In the genomic region with DNA sequence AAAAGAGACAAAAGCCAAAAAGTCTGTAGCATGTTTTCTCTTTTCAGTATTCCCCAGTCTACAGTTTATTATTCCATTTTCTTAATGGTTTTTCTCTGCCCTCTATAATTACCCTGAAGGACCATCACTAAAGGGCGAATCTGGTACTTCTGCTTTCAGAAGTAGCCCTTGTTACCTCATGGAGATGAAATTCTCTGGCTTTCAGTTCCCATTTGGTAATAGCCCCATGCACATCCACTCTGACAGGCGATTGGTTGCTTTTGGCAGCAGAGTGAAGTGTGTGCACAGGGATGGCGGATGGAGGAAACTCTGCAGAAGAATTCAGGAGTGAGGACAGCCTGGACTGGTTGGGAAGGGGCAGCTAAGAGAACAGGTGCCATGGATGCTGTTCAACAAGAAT, we compare ENCODE assay signal across 9 cellular contexts.
A peak's percentile ranks its signal among the peaks of the same experiment; 100 is the strongest.
DNase-seq lines count a peak whose midpoint lies in the region; ATAC-seq and TF ChIP-seq lines count a peak whose summit lies in the region.
"Had no signal": no experiment of that assay in that cellular context is flagged by ENCODE, and none has a peak within 500 bp of the region (broad histone marks: within the 10 kb centered on the region; RNA-seq: fewer than 3 reads in every experiment).

No MANE protein-coding gene starts in this region.

- H3K4me2 ChIP-seq in OCI-LY7 (ENCODE audit: low read length) = no peak overlapping the region

- H3K4me1 ChIP-seq in heart right ventricle = peaks cover 0 to 9% (median 0%) of the 10 kb centered on the region in 9 donors
- H3K4me1 ChIP-seq in right atrium auricular region = no peaks in the 10 kb centered on the region
- H3K4me1 ChIP-seq in OCI-LY7 (ENCODE audit: insufficient read depth, low read length, poor library complexity, severe bottlenecking) = no peaks in the 10 kb centered on the region

- no peaks in the 10 kb centered on the region for H3K36me3 ChIP-seq in heart right ventricle
- no peaks in the 10 kb centered on the region for H3K36me3 ChIP-seq in right atrium auricular region
- H3K36me3 ChIP-seq in OCI-LY7 (ENCODE audit: insufficient read depth, low read length) = no peaks in the 10 kb centered on the region

- H2AFZ ChIP-seq in OCI-LY7 (ENCODE audit: low read length) = no peak overlapping the region

- H3K9me3 ChIP-seq in heart right ventricle (no peaks in the 10 kb centered on the region), right atrium auricular region (no peaks in the 10 kb centered on the region), OCI-LY7 (ENCODE audit: low read length) (no peaks in the 10 kb centered on the region)

- H3K9me2 ChIP-seq in OCI-LY7 (ENCODE audit: insufficient read depth, low read length) = no peaks in the 10 kb centered on the region

- TF ChIP-seq CTCF in heart right ventricle (IDR thresholded peaks at IDR 0.05) (no peak), right atrium auricular region (IDR thresholded peaks at IDR 0.05) (no peak), OCI-LY7 (conservative IDR thresholded peaks at IDR 0.05; ENCODE audit: low read length) (no peak)

- H3K4me3 ChIP-seq in heart right ventricle (no peak overlapping the region), right atrium auricular region (no peak overlapping the region), OCI-LY7 (ENCODE audit: low read depth, low read length, poor library complexity, severe bottlenecking) (no peak overlapping the region)

- H3K79me2 ChIP-seq in OCI-LY7 (ENCODE audit: insufficient read depth, low read depth, low read length) = no peaks in the 10 kb centered on the region

- intact Hi-C loops in heart right ventricle (cut with DNase I) (no loop called here), OCI-LY7 (cut with micrococcal nuclease; ENCODE audit: unreplicated experiment) (no loop called here)

- H3K27ac Mint-ChIP-seq in stimulated activated naive B cell treated with anti-CD40 and anti-IgM and Interleukin-4, amounts not matched to agents 10 μg/mL and 1 μg/mL and 100 μg/mL, for 72 hours = peak overlapping the region; percentile 94
- H3K27ac Mint-ChIP-seq in activated CD8-positive, alpha-beta T cell treated with anti-CD3 and anti-CD28 coated beads, Interleukin-2, amount 10 ng/mL, durations not matched to agents 7 days and 5 days = no peak overlapping the region

- peaks cover 2 to 5% of the 10 kb centered on the region in 2 donors for H3K36me3 Mint-ChIP-seq in stimulated activated naive B cell treated with anti-CD40 and anti-IgM and Interleukin-4, amounts not matched to agents 10 μg/mL and 1 μg/mL and 100 μg/mL, for 72 hours
- peaks cover 1% of the 10 kb centered on the region for H3K36me3 Mint-ChIP-seq in activated CD8-positive, alpha-beta T cell treated with anti-CD3 and anti-CD28 coated beads, Interleukin-2, amount 10 ng/mL, durations not matched to agents 7 days and 5 days (ENCODE audit: low read depth)

- peaks cover 21 to 45% of the 10 kb centered on the region in 2 donors for H3K4me1 Mint-ChIP-seq in stimulated activated naive B cell treated with anti-CD40 and anti-IgM and Interleukin-4, amounts not matched to agents 10 μg/mL and 1 μg/mL and 100 μg/mL, for 72 hours
- H3K4me1 Mint-ChIP-seq in activated CD8-positive, alpha-beta T cell treated with anti-CD3 and anti-CD28 coated beads, Interleukin-2, amount 10 ng/mL, durations not matched to agents 7 days and 5 days (ENCODE audit: low read depth) = peaks cover 4% of the 10 kb centered on the region

- BruUV-seq in OCI-LY7 (replicated peaks; lab: Mats Ljungman, UMichigan) = no TSS peak

- WGBS in heart right ventricle, 2 donors = 80 to 85% methylated on average over 3 of the region's 3 CpGs

- H3K27me3 Mint-ChIP-seq in stimulated activated naive B cell treated with anti-CD40 and anti-IgM and Interleukin-4, amounts not matched to agents 10 μg/mL and 1 μg/mL and 100 μg/mL, for 72 hours = no peaks in the 10 kb centered on the region
- no peaks in the 10 kb centered on the region for H3K27me3 Mint-ChIP-seq in activated CD8-positive, alpha-beta T cell treated with anti-CD3 and anti-CD28 coated beads, Interleukin-2, amount 10 ng/mL, durations not matched to agents 7 days and 5 days (ENCODE audit: low read depth)

- DNase-seq in heart right ventricle (no peak), right atrium auricular region (ENCODE audit: low spot score) (no peak), OCI-LY7 (ENCODE audit: low spot score) (peak; percentile 29), H4 (ENCODE audit: low spot score) (no peak), NCI-H748 (lab: John Stamatoyannopoulos, UW; ENCODE audit: unreplicated experiment) (no peak)
- peak; percentile 63 for DNase-seq in stimulated activated naive B cell treated with anti-CD40 and anti-IgM and Interleukin-4, amounts not matched to agents 10 μg/mL and 1 μg/mL and 100 μg/mL, for 72 hours
- no peak for DNase-seq in activated CD8-positive, alpha-beta T cell treated with anti-CD3 and anti-CD28 coated beads, Interleukin-2, amount 10 ng/mL, durations not matched to agents 7 days and 5 days
- DNase-seq: dermis blood vessel endothelial cell had no signal

- peak in 6 of 8 donors; percentile 42 to 70 (median 44) for ATAC-seq in heart right ventricle
- peak; percentile 94 for ATAC-seq in HG03039 (IDR thresholded peaks at IDR 0.05; ENCODE audit: unreplicated experiment)
- peak; percentile 99 for ATAC-seq in stimulated activated naive B cell treated with anti-CD40 and anti-IgM and Interleukin-4, amounts not matched to agents 10 μg/mL and 1 μg/mL and 100 μg/mL, for 72 hours (replicated peaks)
- ATAC-seq in activated CD8-positive, alpha-beta T cell treated with anti-CD3 and anti-CD28 coated beads, Interleukin-2, amount 10 ng/mL, durations not matched to agents 7 days and 5 days = no peak

- peaks cover 0 to 4% of the 10 kb centered on the region in 2 donors for H3K9me3 Mint-ChIP-seq in stimulated activated naive B cell treated with anti-CD40 and anti-IgM and Interleukin-4, amounts not matched to agents 10 μg/mL and 1 μg/mL and 100 μg/mL, for 72 hours
- H3K9me3 Mint-ChIP-seq in activated CD8-positive, alpha-beta T cell treated with anti-CD3 and anti-CD28 coated beads, Interleukin-2, amount 10 ng/mL, durations not matched to agents 7 days and 5 days (ENCODE audit: insufficient read depth) = no peaks in the 10 kb centered on the region

- H3K27ac ChIP-seq in heart right ventricle (peak overlapping the region in 1 of 10 donors; percentile 54), right atrium auricular region (no peak overlapping the region), OCI-LY7 (ENCODE audit: low read depth, low read length, poor library complexity, severe bottlenecking) (no peak overlapping the region)

- POLR2A ChIA-PET in OCI-LY7 (lab: Charles Lee) = interaction anchor here (0.7 kb wide), 1 partner anchor 21 kb away, joined by 3 read pairs; no protein-coding TSS in a partner anchor
- POLR2A ChIA-PET in activated CD8-positive, alpha-beta T cell treated with anti-CD3 and anti-CD28 coated beads, Interleukin-2, amount 10 ng/mL, durations not matched to agents 7 days and 5 days (lab: Charles Lee) = interaction anchor here (1.0 kb wide), 1 partner anchor 65 kb away, joined by 3 read pairs; no protein-coding TSS in a partner anchor

- H3K4me3 Mint-ChIP-seq in stimulated activated naive B cell treated with anti-CD40 and anti-IgM and Interleukin-4, amounts not matched to agents 10 μg/mL and 1 μg/mL and 100 μg/mL, for 72 hours = peak overlapping the region; percentile 22 to 33
- H3K4me3 Mint-ChIP-seq in activated CD8-positive, alpha-beta T cell treated with anti-CD3 and anti-CD28 coated beads, Interleukin-2, amount 10 ng/mL, durations not matched to agents 7 days and 5 days = no peak overlapping the region

- peaks cover 0 to 5% (median 0%) of the 10 kb centered on the region in 7 donors for H3K27me3 ChIP-seq in heart right ventricle
- no peaks in the 10 kb centered on the region for H3K27me3 ChIP-seq in right atrium auricular region

- CTCF ChIA-PET in OCI-LY7 (lab: Charles Lee; ENCODE audit: unreplicated experiment) = no interaction called here
- CTCF ChIA-PET in activated CD8-positive, alpha-beta T cell treated with anti-CD3 and anti-CD28 coated beads, Interleukin-2, amount 10 ng/mL, durations not matched to agents 7 days and 5 days (lab: Charles Lee) = interaction anchor here (1.3 kb wide), 1 partner anchor 80 kb away, joined by 3 read pairs; no protein-coding TSS in a partner anchor

- no peaks in the 10 kb centered on the region for H4K20me1 ChIP-seq in OCI-LY7 (ENCODE audit: insufficient read depth, low read length)

Comparison
In these comparisons a context has a peak if more than half of its experiments do, and no peak if none do; other contexts are left out.
1. DNase-seq: peak in OCI-LY7 (single experiment) and stimulated activated naive B cell treated with anti-CD40 and anti-IgM and Interleukin-4, amounts not matched to agents 10 μg/mL and 1 μg/mL and 100 μg/mL, for 72 hours (single experiment); none in heart right ventricle (0 of 2), right atrium auricular region (single experiment), H4 (single experiment), NCI-H748 (single experiment) and activated CD8-positive, alpha-beta T cell treated with anti-CD3 and anti-CD28 coated beads, Interleukin-2, amount 10 ng/mL, durations not matched to agents 7 days and 5 days (single experiment).